Comparison of ENCODE assay signal across 22 cellular contexts in the genomic region with DNA sequence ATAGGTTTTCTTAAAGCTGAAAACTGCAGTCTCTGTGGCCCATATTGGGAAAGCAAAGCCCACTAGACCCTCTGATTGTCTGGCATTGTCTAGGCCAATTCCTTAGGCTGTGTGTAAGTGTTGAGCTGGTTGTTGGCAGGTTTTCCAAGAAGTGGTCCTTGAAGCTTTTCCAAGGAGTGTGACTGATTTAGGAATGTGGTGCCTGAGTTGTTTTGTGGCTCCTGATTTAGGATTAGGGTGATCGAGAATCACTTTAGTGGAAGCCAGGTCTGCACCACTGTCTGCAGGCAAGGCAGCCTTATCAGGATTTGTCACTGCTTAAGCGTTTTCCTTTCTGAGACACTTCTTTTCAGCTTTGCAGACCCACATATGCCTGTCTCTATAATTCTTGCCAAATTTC.
"Had no signal": no experiment of that assay in that cellular context is flagged by ENCODE, and none has a peak within 500 bp of the region (broad histone marks: within the 10 kb centered on the region; RNA-seq: fewer than 3 reads in every experiment).

No MANE protein-coding gene starts in this region.

- ATAC-seq: K562, Panc1, PC-3, SK-N-SH treated with all-trans-retinoic acid at 6 μM for 48 hours had no signal

- H3K36me3 ChIP-seq: SJCRH30 had no signal

- DNase-seq: Kasumi-1, MV-4-11, NCI-H1048, NCI-H1105, NCI-H1417, NCI-H1436 treated with DMSO at 0.1 percent for 48 hours, NCI-H1694, NCI-H187 treated with DMSO at 0.1 percent for 48 hours, NCI-H2029 treated with DMSO at 0.1 percent for 48 hours, NCI-H2107, NCI-H226, NCI-H446, NCI-H510A, NCI-H524 treated with DMSO at 0.1 percent for 48 hours, NCI-H69, NCI-H774, PC-3, SHP77 treated with DMSO at 0.1 percent for 48 hours, SJCRH30 had no signal

- H3K9me3 ChIP-seq: SJCRH30 had no signal

- H3K27me3 ChIP-seq: SJCRH30 had no signal

- H3K4me3 ChIP-seq: K562, SJCRH30 had no signal
